ENCODE assay signal across 2 cellular contexts in the genomic region with DNA sequence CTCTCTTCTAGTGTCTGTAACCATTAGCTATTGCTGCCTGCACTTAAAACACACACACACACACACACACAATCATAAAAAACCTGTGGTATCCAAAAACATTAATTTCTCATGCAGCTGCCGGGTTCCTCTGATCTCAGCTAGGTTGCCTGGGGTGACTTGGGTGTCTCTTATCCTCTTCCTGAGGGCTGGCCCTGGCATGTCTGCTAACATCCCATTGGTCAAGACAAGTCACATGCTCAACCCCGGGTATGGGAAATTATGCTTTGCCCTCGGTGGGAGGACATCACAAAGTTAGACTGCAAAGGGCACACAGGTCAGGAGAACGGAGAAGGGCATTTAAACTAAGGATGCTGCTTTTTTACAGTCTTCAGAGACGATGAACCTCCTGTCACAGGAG.
TF ChIP-seq lines count a peak whose summit lies in the region.

No MANE protein-coding gene starts in this region.

TF ChIP-seq in SK-N-SH, 30 proteins besides CTCF, POLR2A, EP300 and RAD21 (continued from another document):
- TF ChIP-seq, protein P1, sequence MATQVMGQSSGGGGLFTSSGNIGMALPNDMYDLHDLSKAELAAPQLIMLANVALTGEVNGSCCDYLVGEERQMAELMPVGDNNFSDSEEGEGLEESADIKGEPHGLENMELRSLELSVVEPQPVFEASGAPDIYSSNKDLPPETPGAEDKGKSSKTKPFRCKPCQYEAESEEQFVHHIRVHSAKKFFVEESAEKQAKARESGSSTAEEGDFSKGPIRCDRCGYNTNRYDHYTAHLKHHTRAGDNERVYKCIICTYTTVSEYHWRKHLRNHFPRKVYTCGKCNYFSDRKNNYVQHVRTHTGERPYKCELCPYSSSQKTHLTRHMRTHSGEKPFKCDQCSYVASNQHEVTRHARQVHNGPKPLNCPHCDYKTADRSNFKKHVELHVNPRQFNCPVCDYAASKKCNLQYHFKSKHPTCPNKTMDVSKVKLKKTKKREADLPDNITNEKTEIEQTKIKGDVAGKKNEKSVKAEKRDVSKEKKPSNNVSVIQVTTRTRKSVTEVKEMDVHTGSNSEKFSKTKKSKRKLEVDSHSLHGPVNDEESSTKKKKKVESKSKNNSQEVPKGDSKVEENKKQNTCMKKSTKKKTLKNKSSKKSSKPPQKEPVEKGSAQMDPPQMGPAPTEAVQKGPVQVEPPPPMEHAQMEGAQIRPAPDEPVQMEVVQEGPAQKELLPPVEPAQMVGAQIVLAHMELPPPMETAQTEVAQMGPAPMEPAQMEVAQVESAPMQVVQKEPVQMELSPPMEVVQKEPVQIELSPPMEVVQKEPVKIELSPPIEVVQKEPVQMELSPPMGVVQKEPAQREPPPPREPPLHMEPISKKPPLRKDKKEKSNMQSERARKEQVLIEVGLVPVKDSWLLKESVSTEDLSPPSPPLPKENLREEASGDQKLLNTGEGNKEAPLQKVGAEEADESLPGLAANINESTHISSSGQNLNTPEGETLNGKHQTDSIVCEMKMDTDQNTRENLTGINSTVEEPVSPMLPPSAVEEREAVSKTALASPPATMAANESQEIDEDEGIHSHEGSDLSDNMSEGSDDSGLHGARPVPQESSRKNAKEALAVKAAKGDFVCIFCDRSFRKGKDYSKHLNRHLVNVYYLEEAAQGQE (IDR thresholded peaks at IDR 0.05; ENCODE audit: low read depth, low read length), result no peak

TF ChIP-seq in SK-N-SH treated with all-trans-retinoic acid at 6 μM for 48 hours, 23 proteins besides CTCF, POLR2A, EP300 and RAD21 (continued from another document):
- TF ChIP-seq, protein P2, sequence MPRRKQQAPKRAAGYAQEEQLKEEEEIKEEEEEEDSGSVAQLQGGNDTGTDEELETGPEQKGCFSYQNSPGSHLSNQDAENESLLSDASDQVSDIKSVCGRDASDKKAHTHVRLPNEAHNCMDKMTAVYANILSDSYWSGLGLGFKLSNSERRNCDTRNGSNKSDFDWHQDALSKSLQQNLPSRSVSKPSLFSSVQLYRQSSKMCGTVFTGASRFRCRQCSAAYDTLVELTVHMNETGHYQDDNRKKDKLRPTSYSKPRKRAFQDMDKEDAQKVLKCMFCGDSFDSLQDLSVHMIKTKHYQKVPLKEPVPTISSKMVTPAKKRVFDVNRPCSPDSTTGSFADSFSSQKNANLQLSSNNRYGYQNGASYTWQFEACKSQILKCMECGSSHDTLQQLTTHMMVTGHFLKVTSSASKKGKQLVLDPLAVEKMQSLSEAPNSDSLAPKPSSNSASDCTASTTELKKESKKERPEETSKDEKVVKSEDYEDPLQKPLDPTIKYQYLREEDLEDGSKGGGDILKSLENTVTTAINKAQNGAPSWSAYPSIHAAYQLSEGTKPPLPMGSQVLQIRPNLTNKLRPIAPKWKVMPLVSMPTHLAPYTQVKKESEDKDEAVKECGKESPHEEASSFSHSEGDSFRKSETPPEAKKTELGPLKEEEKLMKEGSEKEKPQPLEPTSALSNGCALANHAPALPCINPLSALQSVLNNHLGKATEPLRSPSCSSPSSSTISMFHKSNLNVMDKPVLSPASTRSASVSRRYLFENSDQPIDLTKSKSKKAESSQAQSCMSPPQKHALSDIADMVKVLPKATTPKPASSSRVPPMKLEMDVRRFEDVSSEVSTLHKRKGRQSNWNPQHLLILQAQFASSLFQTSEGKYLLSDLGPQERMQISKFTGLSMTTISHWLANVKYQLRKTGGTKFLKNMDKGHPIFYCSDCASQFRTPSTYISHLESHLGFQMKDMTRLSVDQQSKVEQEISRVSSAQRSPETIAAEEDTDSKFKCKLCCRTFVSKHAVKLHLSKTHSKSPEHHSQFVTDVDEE (CRISPR knock-in tag; IDR thresholded peaks at IDR 0.05), result no peak
- TF ChIP-seq ZNF70 (CRISPR knock-in tag; IDR thresholded peaks at IDR 0.05), result no peak
- TF ChIP-seq BACH2 (CRISPR knock-in tag; IDR thresholded peaks at IDR 0.05; ENCODE audit: borderline replicate concordance), result no peak
- no peak for TF ChIP-seq ISL1 (CRISPR knock-in tag; IDR thresholded peaks at IDR 0.05)
- TF ChIP-seq PPARA (CRISPR knock-in tag; IDR thresholded peaks at IDR 0.05; ENCODE audit: borderline replicate concordance), result no peak
- no peak for TF ChIP-seq RARB (CRISPR knock-in tag; IDR thresholded peaks at IDR 0.05)
